In genomic region chr4:74005528-74005927, GRCh38 we compare ENCODE assay signal across 19 cellular contexts. TPM values are rescaled to one million over a fixed set of nuclear protein-coding genes. Genes with fewer than 3 reads are reported as not detected.
DNase-seq lines count a peak whose midpoint lies in the region; ATAC-seq, FAIRE-seq and TF ChIP-seq lines count a peak whose summit lies in the region.
"Had no signal": no experiment of that assay in that cellular context is flagged by ENCODE, and none has a peak within 500 bp of the region (broad histone marks: within the 10 kb centered on the region; RNA-seq: fewer than 3 reads in every experiment).

No MANE protein-coding gene starts in this region.

- H4K8ac ChIP-seq in H1 (ENCODE audit: extremely low read depth, insufficient read depth, low read length) = no peak overlapping the region

- POLR2A ChIA-PET in PC-3 (lab: Charles Lee; ENCODE audit: unreplicated experiment) (no interaction called here), H1 (lab: Charles Lee; ENCODE audit: partially characterized antibody) (no interaction called here)

- ATAC-seq in PC-3 (peak; percentile 89), right lobe of liver (peak in 3 of 4 donors; percentile 29 to 78 (median 56)), HG03521 (IDR thresholded peaks at IDR 0.05; ENCODE audit: unreplicated experiment) (no peak)
- ATAC-seq: CD8-positive, alpha-beta T cell; psoas muscle; stimulated activated naive CD8-positive, alpha-beta T cell treated with anti-CD3 and anti-CD28 coated beads, Interleukin-15, Interleukin-2, amounts not matched to agents 100 U/mL and 50 U/mL, for 24 hours had no signal

- no peaks in the 10 kb centered on the region for H3F3A ChIP-seq in PC-3 (ENCODE audit: low read length, unreplicated experiment)

- H3K23ac ChIP-seq in H1 (ENCODE audit: insufficient read length) = no peak overlapping the region

- peak overlapping the region; percentile 52 for H3K4me2 ChIP-seq in PC-3 (ENCODE audit: low read length)
- H3K4me2 ChIP-seq in H1 (ENCODE audit: insufficient read depth in 1 of 2, low read depth in 2 of 2, low read length in 2 of 2) = no peak overlapping the region

- no peak overlapping the region for H4K5ac ChIP-seq in H1 (ENCODE audit: insufficient read length, low read depth, low read length)

- H3K4me1 ChIP-seq in PC-3 (ENCODE audit: insufficient read depth, low read length) (peaks cover 22% of the 10 kb centered on the region), H1 (replicated peaks in 1 of 4; ENCODE audit: control insufficient read depth in 3 of 4, insufficient read depth in 4 of 4, low read length in 3 of 4) (peaks cover 0 to 2% (median 0%) of the 10 kb centered on the region in 4 experiments; a peak in 1 of 7 replicates), right lobe of liver (no peaks in the 10 kb centered on the region)
- H3K4me1 ChIP-seq: gastrocnemius medialis, psoas muscle, uterus had no signal

- intact Hi-C loops in PC-3 (cut with micrococcal nuclease) = no loop called here
- intact Hi-C loops in right lobe of liver (cut with DNase I) = no loop called here

- no TSS peak for BruUV-seq in PC-3 (replicated peaks; lab: Mats Ljungman, UMichigan)

- H2BK20ac ChIP-seq in H1 (ENCODE audit: low read length) = no peak overlapping the region

- H3K14ac ChIP-seq in H1 (ENCODE audit: insufficient read length) = no peak overlapping the region

- no peak overlapping the region for H2BK12ac ChIP-seq in H1 (ENCODE audit: low read depth, low read length)

- no peak for TF ChIP-seq CTCF in PC-3 (conservative IDR thresholded peaks at IDR 0.05; ENCODE audit: low read depth, low read length)
- TF ChIP-seq CTCF in H1 (IDR thresholded peaks at IDR 0.05; ENCODE audit: control extremely low read depth in 1 of 3, insufficient read depth in 1 of 3, low read depth in 1 of 3, low read length in 3 of 3) = no peak
- TF ChIP-seq CTCF in right lobe of liver (IDR thresholded peaks at IDR 0.05) = no peak
- no peak for TF ChIP-seq CTCF in GM10266 (IDR thresholded peaks at IDR 0.05; ENCODE audit: control insufficient read depth, insufficient read depth, low read depth, missing control alignments)

- no peaks in the 10 kb centered on the region for H3K79me2 ChIP-seq in PC-3 (ENCODE audit: low read length)
- no peaks in the 10 kb centered on the region for H3K79me2 ChIP-seq in H1 (ENCODE audit: control insufficient read depth in 1 of 2, insufficient read depth in 2 of 2, low read length in 2 of 2)

- no peaks in the 10 kb centered on the region for H3K36me3 ChIP-seq in PC-3 (ENCODE audit: low read depth, low read length)
- H3K36me3 ChIP-seq in H1 (ENCODE audit: control insufficient read depth in 2 of 4, insufficient read depth in 4 of 4, low read length in 3 of 4) = peaks cover 0 to 3% (median 0%) of the 10 kb centered on the region in 4 experiments; a peak in 3 of 8 replicates
- H3K36me3 ChIP-seq in right lobe of liver = no peaks in the 10 kb centered on the region
- H3K36me3 ChIP-seq in MG63 = no peaks in the 10 kb centered on the region
- H3K36me3 ChIP-seq: gastrocnemius medialis, uterus had no signal

- FAIRE-seq in H1 (lab: Jason Lieb, UNC) = peak; percentile 36

- no peak overlapping the region for H4K91ac ChIP-seq in H1 (replicated peaks; ENCODE audit: insufficient read length, low read length)

- H3K18ac ChIP-seq in H1 (ENCODE audit: extremely low read depth, low read length) = no peak overlapping the region

- H2AK5ac ChIP-seq in H1 (ENCODE audit: low read depth, low read length) = no peak overlapping the region

- TF ChIP-seq POLR2A in H1 (IDR thresholded peaks at IDR 0.05; ENCODE audit: control extremely low read depth in 1 of 2, low read depth in 2 of 2, low read length in 2 of 2) = no peak
- no peak for TF ChIP-seq POLR2A in right lobe of liver (IDR thresholded peaks at IDR 0.05)

- H3K9ac ChIP-seq in PC-3 (ENCODE audit: low read length) (no peak overlapping the region; the same call in 1 of the 2 replicates), H1 (replicated peaks in 1 of 4; ENCODE audit: extremely low read depth in 1 of 4, low read depth in 3 of 4, low read length in 3 of 4) (no peak overlapping the region)

- H4K20me1 ChIP-seq in PC-3 (ENCODE audit: low read length) (no peaks in the 10 kb centered on the region), H1 (replicated peaks in 1 of 2; ENCODE audit: control insufficient read depth in 1 of 2, insufficient read depth in 2 of 2, low read length in 2 of 2) (no peaks in the 10 kb centered on the region)

- H3K9me3 ChIP-seq in PC-3 (ENCODE audit: low read length) (no peaks in the 10 kb centered on the region), H1 (ENCODE audit: insufficient read depth in 2 of 2, low read depth in 1 of 2, low read length in 1 of 2) (no peaks in the 10 kb centered on the region; a peak in 1 of 4 replicates), right lobe of liver (no peaks in the 10 kb centered on the region), MG63 (no peaks in the 10 kb centered on the region)
- H3K9me3 ChIP-seq: gastrocnemius medialis, psoas muscle, uterus had no signal

- no peaks in the 10 kb centered on the region for H3K27me3 ChIP-seq in PC-3 (ENCODE audit: low read length)
- H3K27me3 ChIP-seq in H1 (replicated peaks in 1 of 4; ENCODE audit: control insufficient read depth in 3 of 4, extremely low read depth in 1 of 4, insufficient read depth in 3 of 4, low read length in 3 of 4) = no peaks in the 10 kb centered on the region
- no peaks in the 10 kb centered on the region for H3K27me3 ChIP-seq in right lobe of liver
- no peaks in the 10 kb centered on the region for H3K27me3 ChIP-seq in MG63
- H3K27me3 ChIP-seq: gastrocnemius medialis, uterus had no signal

- H3K56ac ChIP-seq in H1 (replicated peaks; ENCODE audit: insufficient read length, low read depth, low read length) = no peak overlapping the region

- no peaks in the 10 kb centered on the region for H3K9me2 ChIP-seq in PC-3 (replicated peaks; ENCODE audit: low read length)

- H2BK120ac ChIP-seq in H1 (replicated peaks; ENCODE audit: low read depth, low read length) = no peak overlapping the region

- H3K27ac ChIP-seq in PC-3 (ENCODE audit: low read length) (peak overlapping the region; percentile 53), H1 (ENCODE audit: low read depth, low read length) (no peak overlapping the region), right lobe of liver (no peak overlapping the region)
- H3K27ac ChIP-seq: gastrocnemius medialis, psoas muscle, uterus had no signal

- WGBS in H1 (ENCODE audit: extremely low coverage in 1 of 2, insufficient coverage in 1 of 2, insufficient read length in 1 of 2, insufficient replicate concordance in 2 of 2, low coverage in 1 of 2, low lambda C conversion rate in 2 of 2, missing lambda C conversion rate in 1 of 2), 2 experiments = 83% methylated on average over 3 of the region's 3 CpGs; no CpG with 5 or more reads in 1 of the 2 experiments
- WGBS in right lobe of liver (ENCODE audit: insufficient coverage, low coverage, low lambda C conversion rate, missing lambda C conversion rate) = 15% methylated on average over 3 of the region's 3 CpGs

- no peaks in the 10 kb centered on the region for H3K23me2 ChIP-seq in H1 (ENCODE audit: low read depth, low read length)

- H2BK15ac ChIP-seq in H1 (ENCODE audit: low read length) = no peak overlapping the region

- no peak for TF ChIP-seq RAD21 in H1 (IDR thresholded peaks at IDR 0.05 in 1 of 2, conservative IDR thresholded peaks at IDR 0.05 in 1 of 2; ENCODE audit: low read depth in 2 of 2, low read length in 2 of 2)

- H3K4me3 ChIP-seq in PC-3 (ENCODE audit: low read length) (peak overlapping the region; percentile 22), H1 (ENCODE audit: extremely low read depth in 1 of 4, insufficient read depth in 2 of 4, low read depth in 3 of 4, low read length in 4 of 4) (no peak overlapping the region), right lobe of liver (no peak overlapping the region), MG63 (no peak overlapping the region)
- H3K4me3 ChIP-seq: gastrocnemius medialis, lung, psoas muscle, uterus had no signal

- H2AFZ ChIP-seq in PC-3 (ENCODE audit: low read length) = peak overlapping the region; percentile 51; the same call in 1 of the 2 replicates
- no peak overlapping the region for H2AFZ ChIP-seq in H1 (ENCODE audit: low read length)

- H3K4ac ChIP-seq in H1 (replicated peaks; ENCODE audit: insufficient read length, low read depth, low read length) = no peak overlapping the region

- CTCF ChIA-PET in PC-3 (lab: Charles Lee) (no interaction called here), H1 (lab: Charles Lee; ENCODE audit: partially characterized antibody) (no interaction called here)

- in situ Hi-C loops in ACHN (cut with HindIII; ENCODE audit: low pct_ligation_motif_present, low pct_unique_long_range_greater_than_20kb, low sequenced_read_pairs) = no loop called here

- H2BK5ac ChIP-seq in H1 (ENCODE audit: low read depth, low read length) = no peak overlapping the region

- peak; percentile 49 for DNase-seq in ACHN
- peak; percentile 80 for DNase-seq in PC-3
- no peak for DNase-seq in H1 (ENCODE audit: low read depth in 1 of 2, low spot score in 2 of 2)
- no peak for DNase-seq in right lobe of liver
- no peak for DNase-seq in GM10266 (ENCODE audit: extremely low spot score)
- DNase-seq in iPS-NIHi11 (ENCODE audit: low spot score) = no peak
- DNase-seq in MG63 = no peak
- DNase-seq: activated CD4-positive, alpha-beta T cell treated with anti-CD3 and anti-CD28 coated beads, Interleukin-2, amount 50 U/mL, for 48 hours; activated T-cell treated with anti-CD3 and anti-CD28 coated beads, Interleukin-2, amount 50 U/mL, for 24 hours; CD8-positive, alpha-beta T cell; gastrocnemius medialis; NCI-H187 treated with DMSO at 0.1 percent for 48 hours; NCI-H526; psoas muscle; stimulated activated naive CD8-positive, alpha-beta T cell treated with anti-CD3 and anti-CD28 coated beads, Interleukin-15, Interleukin-2, amounts not matched to agents 100 U/mL and 50 U/mL, for 24 hours; uterus had no signal

- no peaks in the 10 kb centered on the region for H3K79me1 ChIP-seq in H1 (ENCODE audit: low read depth, low read length)

- TF ChIP-seq EP300 in H1 (IDR thresholded peaks at IDR 0.05; ENCODE audit: borderline replicate concordance in 1 of 2, low read depth in 2 of 2, low read length in 2 of 2) = no peak

RNA-seq across cellular contexts. Expression of gene CXCL5, which starts 7.1 kb away (rescaled TPM):
- total RNA-seq in PC-3 (2014; rRNA removed) = 0.55 and 1.0 TPM in 2 replicates
- 10.9 and 11.4 TPM in 2 replicates for total RNA-seq in H1 (2021; fragmentation: NEBNext Ultra II Directional; extraction: Animal tissue kit (Norgen Biotek cat#: 25700))
- polyA plus RNA-seq in H1 (2011; rRNA removed) = 8.5 and 15.6 TPM in 2 replicates
- polyA plus RNA-seq in H1 (2011; cell fraction: cytosol; rRNA removed) = 11.4 TPM
- polyA plus RNA-seq in H1 (2011; cell fraction: nucleus; rRNA removed) = 6.9 TPM
- polyA plus RNA-seq in H1 (2012, experiment 1 of 2) = 10.4 to 18.4 TPM (median 15.3 TPM) in 4 replicates
- 8.6 TPM for polyA plus RNA-seq in H1 (2012, experiment 2 of 2)
- polyA plus RNA-seq in H1 (2013, experiment 1 of 2) = 11.4 TPM
- 12.6 TPM for polyA plus RNA-seq in H1 (2013, experiment 2 of 2)
- 2.7 and 8.1 TPM in 2 replicates for polyA minus RNA-seq in H1 (2011; rRNA and poly(A)+ RNA removed)
- polyA minus RNA-seq in H1 (2011; cell fraction: cytosol; rRNA and poly(A)+ RNA removed) = 6.5 TPM
- polyA minus RNA-seq in H1 (2011; cell fraction: nucleus; rRNA and poly(A)+ RNA removed) = 8.0 TPM
- total RNA-seq in right lobe of liver = under 1 TPM in 3 of 6 experiments, not detected in 3; 0.10 to 1.00 (median 0.19) TPM
- total RNA-seq in MG63 (2014; rRNA removed; shearing (Covaris generic); ENCODE audit: low replicate concordance) = 0.23 TPM in 1 of 2 replicates, not detected in the other
- total RNA-seq: CD8-positive, alpha-beta T cell; Daoy; uterus had no signal

RNA-seq across cellular contexts. Expression of gene PPBP, which starts 17.5 kb away (rescaled TPM):
- total RNA-seq in PC-3 (2014; rRNA removed) (not detected in 2 replicates), right lobe of liver (1 to 10 TPM in 3 of 6 experiments, under 1 TPM in 2, not detected in 1; 0.42 to 8.5 (median 1.2) TPM)
- 0.43 TPM in 1 of 2 replicates, not detected in the other for total RNA-seq in H1 (2021; fragmentation: NEBNext Ultra II Directional; extraction: Animal tissue kit (Norgen Biotek cat#: 25700))
- 0.18 TPM in 1 of 2 replicates, not detected in the other for polyA plus RNA-seq in H1 (2011; rRNA removed)
- polyA plus RNA-seq in H1 (2011; cell fraction: cytosol; rRNA removed) = not detected
- polyA plus RNA-seq in H1 (2011; cell fraction: nucleus; rRNA removed) = not detected
- 0.27 to 0.31 TPM in 2 of 4 replicates, not detected in the others for polyA plus RNA-seq in H1 (2012, experiment 1 of 2)
- polyA plus RNA-seq in H1 (2012, experiment 2 of 2) = not detected
- polyA plus RNA-seq in H1 (2013, experiment 1 of 2) = 0.45 TPM
- 0.57 TPM for polyA plus RNA-seq in H1 (2013, experiment 2 of 2)
- not detected in 2 replicates for polyA minus RNA-seq in H1 (2011; rRNA and poly(A)+ RNA removed)
- not detected for polyA minus RNA-seq in H1 (2011; cell fraction: cytosol; rRNA and poly(A)+ RNA removed)
- polyA minus RNA-seq in H1 (2011; cell fraction: nucleus; rRNA and poly(A)+ RNA removed) = not detected
- not detected in 2 replicates for total RNA-seq in MG63 (2014; rRNA removed; shearing (Covaris generic); ENCODE audit: low replicate concordance)
- total RNA-seq: Daoy, gastrocnemius medialis had no signal
- polyA plus RNA-seq: psoas muscle had no signal

RNA-seq across cellular contexts. Expression of gene PF4, which starts 23.7 kb away (rescaled TPM):
- total RNA-seq in PC-3 (2014; rRNA removed) = 0.58 and 0.63 TPM in 2 replicates
- total RNA-seq in H1 (2021; fragmentation: NEBNext Ultra II Directional; extraction: Animal tissue kit (Norgen Biotek cat#: 25700)) = 0.71 and 2.0 TPM in 2 replicates
- 2.3 and 4.5 TPM in 2 replicates for polyA plus RNA-seq in H1 (2011; rRNA removed)
- 2.9 TPM for polyA plus RNA-seq in H1 (2011; cell fraction: cytosol; rRNA removed)
- polyA plus RNA-seq in H1 (2011; cell fraction: nucleus; rRNA removed) = 1.6 TPM
- polyA plus RNA-seq in H1 (2012, experiment 1 of 2) = 0.69 to 1.6 TPM (median 1.3 TPM) in 4 replicates
- 1.5 TPM for polyA plus RNA-seq in H1 (2012, experiment 2 of 2)
- 4.7 TPM for polyA plus RNA-seq in H1 (2013, experiment 1 of 2)
- 4.1 TPM for polyA plus RNA-seq in H1 (2013, experiment 2 of 2)
- polyA minus RNA-seq in H1 (2011; rRNA and poly(A)+ RNA removed) = 0.37 TPM in 1 of 2 replicates, not detected in the other
- 2.1 TPM for polyA minus RNA-seq in H1 (2011; cell fraction: cytosol; rRNA and poly(A)+ RNA removed)
- not detected for polyA minus RNA-seq in H1 (2011; cell fraction: nucleus; rRNA and poly(A)+ RNA removed)
- total RNA-seq in right lobe of liver = 1 to 10 TPM in 3 of 6 experiments, under 1 TPM in 1, not detected in 2; 0.74 to 2.2 (median 1.5) TPM
- total RNA-seq in MG63 (2014; rRNA removed; shearing (Covaris generic); ENCODE audit: low replicate concordance) = 1.1 TPM in 1 of 2 replicates, not detected in the other
- total RNA-seq: CD8-positive, alpha-beta T cell; Daoy; gastrocnemius medialis; uterus had no signal

RNA-seq across cellular contexts. Expression of gene CXCL3, which starts 33.0 kb away (rescaled TPM):
- total RNA-seq in PC-3 (2014; rRNA removed) (25.1 and 28.9 TPM in 2 replicates), right lobe of liver (1 to 10 TPM in 1 of 6 experiments, under 1 TPM in 3, not detected in 2; 0.25 to 2.0 (median 0.62) TPM)
- total RNA-seq in H1 (2021; fragmentation: NEBNext Ultra II Directional; extraction: Animal tissue kit (Norgen Biotek cat#: 25700)) = 5.2 TPM in 2 replicates
- polyA plus RNA-seq in H1 (2011; rRNA removed) = 3.1 and 3.7 TPM in 2 replicates
- polyA plus RNA-seq in H1 (2011; cell fraction: cytosol; rRNA removed) = 3.2 TPM
- polyA plus RNA-seq in H1 (2011; cell fraction: nucleus; rRNA removed) = 4.2 TPM
- 3.5 to 5.5 TPM (median 4.0 TPM) in 4 replicates for polyA plus RNA-seq in H1 (2012, experiment 1 of 2)
- polyA plus RNA-seq in H1 (2012, experiment 2 of 2) = 3.6 TPM
- 8.8 TPM for polyA plus RNA-seq in H1 (2013, experiment 1 of 2)
- polyA plus RNA-seq in H1 (2013, experiment 2 of 2) = 8.1 TPM
- 1.3 and 1.5 TPM in 2 replicates for polyA minus RNA-seq in H1 (2011; rRNA and poly(A)+ RNA removed)
- 2.6 TPM for polyA minus RNA-seq in H1 (2011; cell fraction: cytosol; rRNA and poly(A)+ RNA removed)
- 4.7 TPM for polyA minus RNA-seq in H1 (2011; cell fraction: nucleus; rRNA and poly(A)+ RNA removed)
- total RNA-seq in MG63 (2014; rRNA removed; shearing (Covaris generic); ENCODE audit: low replicate concordance) = not detected in 2 replicates

Comparison
In these comparisons a context has a peak if more than half of its experiments do, and no peak if none do; other contexts are left out.
1. DNase-seq: peak in ACHN (single experiment) and PC-3 (single experiment); none in H1 (0 of 2), right lobe of liver (0 of 3), GM10266 (single experiment), iPS-NIHi11 (single experiment) and MG63 (single experiment).